8 cellular contexts compared by ENCODE assay signal in genomic region chr17:21551081-21551881, GRCh38.
A peak's percentile ranks its signal among the peaks of the same experiment; 100 is the strongest.
DNase-seq lines count a peak whose midpoint lies in the region; ATAC-seq lines count a peak whose summit lies in the region.

No MANE protein-coding gene starts in this region.

- H3K4me3 ChIP-seq in muscle layer of duodenum (ENCODE audit: low read depth in 1 of 2, low read length in 2 of 2), result peak overlapping the region; percentile 49 to 71

- peaks cover 20% of the 10 kb centered on the region for H3K27me3 Mint-ChIP-seq in activated T-cell treated with anti-CD3 and anti-CD28 coated beads, Interleukin-2, amount 50 U/mL, for 4 hours (ENCODE audit: low read depth)

- H3K4me3 Mint-ChIP-seq in activated T-cell treated with anti-CD3 and anti-CD28 coated beads, Interleukin-2, amount 50 U/mL, for 4 hours, result peak overlapping the region; percentile 88

- H3K4me1 Mint-ChIP-seq in activated T-cell treated with anti-CD3 and anti-CD28 coated beads, Interleukin-2, amount 50 U/mL, for 4 hours (ENCODE audit: low read depth), result peaks cover 25% of the 10 kb centered on the region

- no peaks in the 10 kb centered on the region for H3K9me3 ChIP-seq in muscle layer of duodenum (ENCODE audit: control insufficient read depth in 1 of 2, low read length in 2 of 2)

- ATAC-seq in HG03432 (IDR thresholded peaks at IDR 0.05; ENCODE audit: unreplicated experiment), result peak; percentile 84
- peak; percentile 93 to 95 for ATAC-seq in activated T-cell treated with anti-CD3 and anti-CD28 coated beads, Interleukin-2, amount 50 U/mL, for 4 hours
- peak; percentile 99 for ATAC-seq in esophagus mucosa
- no peak for ATAC-seq in HG03460 (IDR thresholded peaks at IDR 0.05; ENCODE audit: unreplicated experiment)

- H3K27me3 ChIP-seq in muscle layer of duodenum (ENCODE audit: low read depth, low read length), result peaks cover 10% of the 10 kb centered on the region

- H3K36me3 ChIP-seq in muscle layer of duodenum (ENCODE audit: control insufficient read depth in 1 of 2, insufficient read depth in 2 of 2, low read length in 2 of 2), result no peaks in the 10 kb centered on the region

- H3K36me3 Mint-ChIP-seq in activated T-cell treated with anti-CD3 and anti-CD28 coated beads, Interleukin-2, amount 50 U/mL, for 4 hours (ENCODE audit: insufficient read depth), result peaks cover 18% of the 10 kb centered on the region

- DNase-seq in GM04503 (ENCODE audit: low read depth), result peak; percentile 30
- peak; percentile 71 for DNase-seq in OCI-M1 (lab: John Stamatoyannopoulos, UW)
- peak; percentile 77 for DNase-seq in activated T-cell treated with anti-CD3 and anti-CD28 coated beads, Interleukin-2, amount 50 U/mL, for 4 hours
- peak; percentile 86 for DNase-seq in stimulated activated CD8-positive, alpha-beta memory T cell treated with anti-CD3 and anti-CD28 coated beads, Interleukin-4, amount 100 ng/mL, for 48 hours

- H3K9me3 Mint-ChIP-seq in activated T-cell treated with anti-CD3 and anti-CD28 coated beads, Interleukin-2, amount 50 U/mL, for 4 hours, result peaks cover 15% of the 10 kb centered on the region

- peak overlapping the region; percentile 42 for H3K27ac ChIP-seq in muscle layer of duodenum (ENCODE audit: low read length)

- H3K4me1 ChIP-seq in muscle layer of duodenum (ENCODE audit: control insufficient read depth in 1 of 2, insufficient read depth in 2 of 2, low read length in 2 of 2), result peaks cover 6 to 18% of the 10 kb centered on the region in 2 donors

Comparison
In these comparisons a context has a peak if more than half of its experiments do, and no peak if none do; other contexts are left out.
1. DNase-seq: peak in every context shown above with its lines; median percentile 86 in stimulated activated CD8-positive, alpha-beta memory T cell treated with anti-CD3 and anti-CD28 coated beads, Interleukin-4, amount 100 ng/mL, for 48 hours; 77 in activated T-cell treated with anti-CD3 and anti-CD28 coated beads, Interleukin-2, amount 50 U/mL, for 4 hours; 71 in OCI-M1; 30 in GM04503.